2 cellular contexts compared by ENCODE assay signal in the genomic region with DNA sequence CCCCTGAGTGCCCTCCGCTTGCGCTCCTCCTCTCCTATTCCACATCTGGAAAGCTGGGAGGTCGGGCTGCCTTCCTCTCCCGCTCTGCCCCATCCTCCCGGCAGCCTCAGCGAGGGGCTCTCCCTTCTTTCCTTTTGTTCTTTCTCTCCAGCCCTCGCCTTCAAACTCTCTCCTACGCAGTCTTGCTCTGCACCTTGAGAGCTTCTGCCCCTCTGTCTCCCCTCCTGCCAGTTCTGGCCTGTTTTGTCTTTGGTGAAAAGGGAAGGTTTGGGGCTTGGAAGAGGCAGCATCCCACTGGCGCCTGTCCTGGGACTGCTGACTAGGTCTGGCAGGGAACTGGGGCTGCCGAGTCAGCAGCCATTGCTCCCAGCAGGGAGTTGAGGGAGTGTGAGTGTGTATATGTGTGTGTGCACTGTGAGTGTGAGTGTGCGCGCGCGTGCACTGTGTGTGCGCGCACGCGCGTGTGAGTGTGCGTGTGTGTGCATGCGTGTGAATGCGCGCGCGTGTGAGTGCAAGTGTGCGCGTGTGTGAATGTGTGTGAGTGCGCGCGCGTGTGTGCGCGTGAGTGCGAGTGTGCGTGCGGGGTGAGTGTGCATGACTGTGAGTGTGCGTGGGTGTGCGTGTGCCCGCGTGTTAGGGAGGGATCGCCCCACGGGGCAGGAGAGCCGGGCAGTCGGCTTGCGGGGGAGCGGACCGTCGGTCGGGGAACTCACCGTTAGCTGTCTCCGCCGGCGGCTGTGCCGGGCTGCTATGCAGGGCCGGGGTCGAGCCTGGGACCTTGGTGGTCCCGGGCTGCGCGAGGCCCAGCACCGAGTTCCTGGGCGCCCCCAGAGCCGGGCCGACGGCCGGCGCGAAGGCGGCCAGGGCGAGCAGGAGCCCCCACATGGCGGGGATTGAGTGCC.
TF ChIP-seq lines count a peak whose summit lies in the region.

No MANE protein-coding gene starts in this region.

TF ChIP-seq in GM12891, 5 proteins besides CTCF, POLR2A, EP300 and RAD21:
- no peak for TF ChIP-seq POU2F2 (IDR thresholded peaks at IDR 0.05; ENCODE audit: low read depth, low read length)
- TF ChIP-seq SPI1 (IDR thresholded peaks at IDR 0.05; ENCODE audit: low read depth, low read length) = no peak
- TF ChIP-seq TAF1 (IDR thresholded peaks at IDR 0.05; ENCODE audit: low read depth, low read length) = no peak
- no peak for TF ChIP-seq PAX5 (IDR thresholded peaks at IDR 0.05; ENCODE audit: insufficient read depth, low read length, severe bottlenecking)

TF ChIP-seq in GM12878, 131 proteins besides CTCF, POLR2A, EP300 and RAD21:
- TF ChIP-seq SUZ12 (IDR thresholded peaks at IDR 0.05; ENCODE audit: unreplicated experiment) (peak; percentile 11), SPI1 (IDR thresholded peaks at IDR 0.05; ENCODE audit: borderline replicate concordance, insufficient read depth, low read depth, low read length) (no peak), RELA (IDR thresholded peaks at IDR 0.05; ENCODE audit: borderline replicate concordance, partially characterized antibody) (no peak), BRCA1 (IDR thresholded peaks at IDR 0.05; ENCODE audit: low read depth, low read length) (no peak), NFXL1 (IDR thresholded peaks at IDR 0.05; ENCODE audit: borderline replicate concordance) (no peak)
- TF ChIP-seq, protein P1, sequence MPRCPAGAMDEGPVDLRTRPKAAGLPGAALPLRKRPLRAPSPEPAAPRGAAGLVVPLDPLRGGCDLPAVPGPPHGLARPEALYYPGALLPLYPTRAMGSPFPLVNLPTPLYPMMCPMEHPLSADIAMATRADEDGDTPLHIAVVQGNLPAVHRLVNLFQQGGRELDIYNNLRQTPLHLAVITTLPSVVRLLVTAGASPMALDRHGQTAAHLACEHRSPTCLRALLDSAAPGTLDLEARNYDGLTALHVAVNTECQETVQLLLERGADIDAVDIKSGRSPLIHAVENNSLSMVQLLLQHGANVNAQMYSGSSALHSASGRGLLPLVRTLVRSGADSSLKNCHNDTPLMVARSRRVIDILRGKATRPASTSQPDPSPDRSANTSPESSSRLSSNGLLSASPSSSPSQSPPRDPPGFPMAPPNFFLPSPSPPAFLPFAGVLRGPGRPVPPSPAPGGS (IDR thresholded peaks at IDR 0.05; ENCODE audit: borderline replicate concordance, insufficient read depth, low read depth, low read length, poor library complexity, severe bottlenecking) = peak; percentile 22
